ENCODE assay signal across 17 cellular contexts in genomic region chr4:39286263-39286662, GRCh38.
"Had no signal": no experiment of that assay in that cellular context is flagged by ENCODE, and none has a peak within 500 bp of the region (broad histone marks: within the 10 kb centered on the region; RNA-seq: fewer than 3 reads in every experiment).

No MANE protein-coding gene starts in this region.

- H3K9me3 ChIP-seq: adrenal gland, right atrium auricular region, upper lobe of right lung had no signal

- H3K27ac ChIP-seq: esophagus muscularis mucosa, right atrium auricular region, skin epidermis, thoracic aorta, upper lobe of right lung had no signal

- H3K4me1 Mint-ChIP-seq: natural killer cell had no signal

- DNase-seq: activated CD4-positive, alpha-beta T cell treated with anti-CD3 and anti-CD28 coated beads for 4 hours; activated CD8-positive, alpha-beta memory T cell treated with anti-CD3 and anti-CD28 coated beads, Interleukin-2, amount 50 U/mL, for 48 hours; activated naive CD4-positive, alpha-beta T cell treated with anti-CD3 and anti-CD28 coated beads, Interleukin-2, amount 10 ng/mL, durations not matched to agents 7 days and 5 days; hippocampal formation; kidney; mesendoderm; natural killer cell; occipital lobe; stimulated activated CD4-positive, alpha-beta T cell treated with anti-CD3 and anti-CD28 coated beads, Interleukin-15, amount 100 ng/mL, for 24 hours; stimulated activated CD4-positive, alpha-beta T cell treated with anti-CD3 and anti-CD28 coated beads, Interleukin-4, amount 100 ng/mL, for 24 hours; upper lobe of right lung had no signal

- H3K27me3 ChIP-seq: adrenal gland, esophagus muscularis mucosa, right atrium auricular region, upper lobe of right lung had no signal

- H3K27ac Mint-ChIP-seq: activated naive CD4-positive, alpha-beta T cell treated with anti-CD3 and anti-CD28 coated beads, Interleukin-2, amount 10 ng/mL, durations not matched to agents 7 days and 5 days; activated T-helper 2 cell treated with anti-CD3 and anti-CD28 coated beads, Interferon-gamma antibody, Interleukin-2, Interleukin-4, amounts not matched to agents 10 μg/mL and 5 μg/mL and 100 μg/mL, durations not matched to agents 14 hours and 24 hours and 36 hours had no signal

- H3K27me3 Mint-ChIP-seq: activated naive CD4-positive, alpha-beta T cell treated with anti-CD3 and anti-CD28 coated beads, Interleukin-2, amount 10 ng/mL, durations not matched to agents 7 days and 5 days had no signal

- H3K9me3 Mint-ChIP-seq: activated naive CD4-positive, alpha-beta T cell treated with anti-CD3 and anti-CD28 coated beads, Interleukin-2, amount 10 ng/mL, durations not matched to agents 7 days and 5 days; activated T-helper 2 cell treated with anti-CD3 and anti-CD28 coated beads, Interferon-gamma antibody, Interleukin-2, Interleukin-4, amounts not matched to agents 10 μg/mL and 5 μg/mL and 100 μg/mL, durations not matched to agents 14 hours and 24 hours and 36 hours; natural killer cell had no signal

- ATAC-seq: upper lobe of right lung had no signal

- H3K4me3 ChIP-seq: adrenal gland, esophagus muscularis mucosa, right atrium auricular region, skin epidermis, thoracic aorta, upper lobe of right lung had no signal

- H3K4me3 Mint-ChIP-seq: activated naive CD4-positive, alpha-beta T cell treated with anti-CD3 and anti-CD28 coated beads, Interleukin-2, amount 10 ng/mL, durations not matched to agents 7 days and 5 days; natural killer cell had no signal

- H3K4me1 ChIP-seq: adrenal gland, esophagus muscularis mucosa, right atrium auricular region, upper lobe of right lung had no signal
